Comparison of ENCODE assay signal across 8 cellular contexts in genomic region chr19:43901395-43902390, GRCh38. TPM values are rescaled to one million over a fixed set of nuclear protein-coding genes. Genes with fewer than 3 reads are reported as not detected.
DNase-seq lines count a peak whose midpoint lies in the region; TF ChIP-seq lines count a peak whose summit lies in the region.

No MANE protein-coding gene starts in this region.

- H3K27ac Mint-ChIP-seq in activated T-cell treated with anti-CD3 and anti-CD28 coated beads, Interleukin-2, amount 50 U/mL, for 24 hours, result peak overlapping the region; percentile 87

- H3K27ac ChIP-seq in esophagus muscularis mucosa (replicated peaks in 1 of 4), result peak overlapping the region in 2 of 4 donors; percentile 58 to 60

- peak overlapping the region; percentile 84 for H3K4me3 Mint-ChIP-seq in activated T-cell treated with anti-CD3 and anti-CD28 coated beads, Interleukin-2, amount 50 U/mL, for 24 hours

- H3K4me3 ChIP-seq in HFF-Myc (replicated peaks; ENCODE audit: low read depth, low read length) (peak overlapping the region; percentile 58), esophagus muscularis mucosa (peak overlapping the region; percentile 53 to 65 (median 58))

- peaks cover 0 to 86% (median 47%) of the 10 kb centered on the region in 4 donors for H3K9me3 ChIP-seq in esophagus muscularis mucosa

- 26% methylated on average over 19 of the region's 39 CpGs for WGBS in esophagus muscularis mucosa

- no peak for TF ChIP-seq EP300 in esophagus muscularis mucosa (IDR thresholded peaks at IDR 0.05)

- peaks cover 20% of the 10 kb centered on the region for H3K4me1 Mint-ChIP-seq in activated T-cell treated with anti-CD3 and anti-CD28 coated beads, Interleukin-2, amount 50 U/mL, for 24 hours (ENCODE audit: low read depth)

- H3K36me3 Mint-ChIP-seq in activated T-cell treated with anti-CD3 and anti-CD28 coated beads, Interleukin-2, amount 50 U/mL, for 24 hours (ENCODE audit: low read depth), result peaks cover 80% of the 10 kb centered on the region

- TF ChIP-seq CTCF in HFF-Myc (IDR thresholded peaks at IDR 0.05; ENCODE audit: low read depth, low read length, missing control alignments) (no peak), esophagus muscularis mucosa (IDR thresholded peaks at IDR 0.05) (no peak)

- peaks cover 12 to 17% (median 14%) of the 10 kb centered on the region in 4 donors for H3K4me1 ChIP-seq in esophagus muscularis mucosa

- no peak for TF ChIP-seq POLR2A in esophagus muscularis mucosa (IDR thresholded peaks at IDR 0.05; ENCODE audit: low read depth)

- H3K9me3 Mint-ChIP-seq in activated T-cell treated with anti-CD3 and anti-CD28 coated beads, Interleukin-2, amount 50 U/mL, for 24 hours, result peaks cover 66% of the 10 kb centered on the region

- peak; percentile 83 for DNase-seq in DMS53 treated with DMSO at 0.1 percent for 48 hours (lab: John Stamatoyannopoulos, UW; ENCODE audit: unreplicated experiment)
- peak; percentile 63 for DNase-seq in HFF-Myc (ENCODE audit: extremely low read depth, low read depth)
- DNase-seq in NOMO-1 treated with DMSO at 0.1 percent for 48 hours (lab: John Stamatoyannopoulos, UW; ENCODE audit: unreplicated experiment), result peak; percentile 46
- peak; percentile 80 for DNase-seq in activated T-cell treated with anti-CD3 and anti-CD28 coated beads, Interleukin-2, amount 50 U/mL, for 24 hours
- DNase-seq in esophagus muscularis mucosa (ENCODE audit: extremely low spot score), result peak; percentile 92
- DNase-seq in mucosa of gallbladder (ENCODE audit: low spot score), result peak; percentile 88
- peak; percentile 36 to 49 for DNase-seq in stimulated activated CD8-positive, alpha-beta memory T cell treated with anti-CD3 and anti-CD28 coated beads, Interleukin-15, amount 100 ng/mL, for 48 hours (ENCODE audit: low read depth in 2 of 2)
- DNase-seq in NCI-H128 (lab: John Stamatoyannopoulos, UW; ENCODE audit: unreplicated experiment), result no peak

- no peaks in the 10 kb centered on the region for H3K27me3 Mint-ChIP-seq in activated T-cell treated with anti-CD3 and anti-CD28 coated beads, Interleukin-2, amount 50 U/mL, for 24 hours

- no peaks in the 10 kb centered on the region for H3K27me3 ChIP-seq in esophagus muscularis mucosa

- intact Hi-C loops in esophagus muscularis mucosa (cut with DNase I), result no loop called here

- peaks cover 0 to 25% (median 0%) of the 10 kb centered on the region in 4 donors for H3K36me3 ChIP-seq in esophagus muscularis mucosa

RNA-seq across cellular contexts. Expression of gene ZNF404, which starts 17.9 kb away (rescaled TPM):
- total RNA-seq in esophagus muscularis mucosa, result 1 to 10 TPM; 1.4 to 5.0 (median 3.5) TPM
- 5.6 TPM for total RNA-seq in mucosa of gallbladder

RNA-seq across cellular contexts. Expression of gene ZNF45, which starts 33.4 kb away (rescaled TPM):
- total RNA-seq in esophagus muscularis mucosa (10 to 100 TPM; 10.1 to 13.1 (median 12.5) TPM), mucosa of gallbladder (17.6 TPM)

RNA-seq across cellular contexts. Expression of gene ZNF221, which starts 49.3 kb away (rescaled TPM):
- total RNA-seq in esophagus muscularis mucosa (1 to 10 TPM; 3.5 to 7.1 (median 5.2) TPM), mucosa of gallbladder (7.5 TPM)
